ENCODE assay signal across 1 cellular context in the genomic region with DNA sequence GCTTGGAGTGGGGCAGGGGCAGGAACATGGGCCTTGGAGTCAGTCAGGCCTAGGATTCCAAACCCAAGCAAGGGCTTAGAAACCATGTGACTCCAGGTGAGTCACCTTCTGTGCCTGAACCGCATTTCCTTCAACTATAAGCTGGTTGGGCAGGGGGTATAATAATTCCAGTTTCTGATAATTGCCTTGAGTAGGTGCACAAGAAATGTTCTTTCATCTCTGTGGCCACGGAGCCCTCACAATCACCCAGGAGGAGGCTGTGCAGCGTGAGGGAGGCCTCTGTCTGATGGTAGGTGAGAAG.
TF ChIP-seq lines count a peak whose summit lies in the region.

No MANE protein-coding gene starts in this region.

TF ChIP-seq in IMR-90, 13 proteins besides CTCF, POLR2A, EP300 and RAD21 (continued from another document):
- TF ChIP-seq SMC3 (IDR thresholded peaks at IDR 0.05; ENCODE audit: low read depth, low read length) (no peak), NFE2L2 (IDR thresholded peaks at IDR 0.05; ENCODE audit: low read depth, low read length) (no peak), RCOR1 (IDR thresholded peaks at IDR 0.05; ENCODE audit: insufficient replicate concordance, low read length) (no peak), CHD1 (IDR thresholded peaks at IDR 0.05; ENCODE audit: low read depth, low read length) (no peak), MXI1 (IDR thresholded peaks at IDR 0.05; ENCODE audit: borderline replicate concordance, low read depth, low read length) (no peak), CEBPB (IDR thresholded peaks at IDR 0.05; ENCODE audit: low read depth, low read length) (no peak)
